Comparison of ENCODE assay signal across 22 cellular contexts in the genomic region with DNA sequence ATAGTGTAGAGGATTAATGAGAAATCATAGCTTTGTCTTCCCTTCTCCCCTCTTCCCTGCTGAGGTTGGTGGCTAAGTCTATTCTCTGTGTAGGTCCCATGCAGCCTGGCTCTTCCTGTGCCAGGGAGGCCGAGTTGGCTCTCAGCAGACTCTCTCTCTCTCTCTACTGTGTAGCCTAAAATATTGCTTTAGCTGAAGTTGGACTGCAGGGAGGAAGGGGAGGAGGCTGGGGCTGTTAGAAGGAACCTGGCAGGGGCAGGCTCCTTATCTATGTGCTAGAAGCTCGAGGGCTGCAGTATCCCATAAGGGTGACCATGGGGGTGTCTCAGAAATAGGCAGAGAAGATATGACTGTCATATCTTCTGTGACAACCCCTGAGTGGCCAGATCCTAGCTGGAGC.
DNase-seq lines count a peak whose midpoint lies in the region; ATAC-seq lines count a peak whose summit lies in the region.
"Had no signal": no experiment of that assay in that cellular context is flagged by ENCODE, and none has a peak within 500 bp of the region (broad histone marks: within the 10 kb centered on the region; RNA-seq: fewer than 3 reads in every experiment).

No MANE protein-coding gene starts in this region.

- H3K4me3 Mint-ChIP-seq in stimulated activated effector memory CD8-positive, alpha-beta T cell treated with anti-CD3 and anti-CD28 coated beads, Interleukin-12 subunit alpha, Interleukin-12 subunit beta, amount 100 ng/mL, for 72 hours: no peak overlapping the region
- H3K4me3 Mint-ChIP-seq: activated CD4-positive, alpha-beta T cell treated with anti-CD3 and anti-CD28 coated beads, Interleukin-2, amount 10 ng/mL, durations not matched to agents 7 days and 5 days; activated naive CD8-positive, alpha-beta T cell treated with anti-CD3 and anti-CD28 coated beads for 36 hours; type B pancreatic cell had no signal

- no peaks in the 10 kb centered on the region for H3K4me1 Mint-ChIP-seq in stimulated activated effector memory CD8-positive, alpha-beta T cell treated with anti-CD3 and anti-CD28 coated beads, Interleukin-12 subunit alpha, Interleukin-12 subunit beta, amount 100 ng/mL, for 72 hours
- H3K4me1 Mint-ChIP-seq: activated CD4-positive, alpha-beta T cell treated with anti-CD3 and anti-CD28 coated beads, Interleukin-2, amount 10 ng/mL, durations not matched to agents 7 days and 5 days; activated naive CD8-positive, alpha-beta T cell treated with anti-CD3 and anti-CD28 coated beads for 36 hours had no signal

- H3K9me3 Mint-ChIP-seq in stimulated activated effector memory CD8-positive, alpha-beta T cell treated with anti-CD3 and anti-CD28 coated beads, Interleukin-12 subunit alpha, Interleukin-12 subunit beta, amount 100 ng/mL, for 72 hours: no peaks in the 10 kb centered on the region
- H3K9me3 Mint-ChIP-seq: activated CD4-positive, alpha-beta T cell treated with anti-CD3 and anti-CD28 coated beads, Interleukin-2, amount 10 ng/mL, durations not matched to agents 7 days and 5 days; activated naive CD8-positive, alpha-beta T cell treated with anti-CD3 and anti-CD28 coated beads for 36 hours; type B pancreatic cell had no signal

- DNase-seq in activated effector memory CD4-positive, alpha-beta T cell treated with Interleukin-2 at 50 U/mL for 16 hours: no peak
- DNase-seq in activated CD8-positive, alpha-beta memory T cell treated with anti-CD3 and anti-CD28 coated beads for 24 hours: no peak
- no peak for DNase-seq in stimulated activated effector memory CD8-positive, alpha-beta T cell treated with anti-CD3 and anti-CD28 coated beads, Interleukin-12 subunit alpha, Interleukin-12 subunit beta, amount 100 ng/mL, for 72 hours (ENCODE audit: low spot score in 2 of 2)
- DNase-seq: activated CD4-positive, alpha-beta T cell treated with anti-CD3 and anti-CD28 coated beads, Interleukin-2, amount 10 ng/mL, durations not matched to agents 7 days and 5 days; activated naive CD8-positive, alpha-beta T cell treated with anti-CD3 and anti-CD28 coated beads for 36 hours; Caco-2; effector CD8-positive, alpha-beta T cell; foreskin keratinocyte; lower lobe of right lung; MG63; NCI-H1436 treated with DMSO at 0.1 percent for 48 hours; NCI-H2171; NCI-H526; RPMI8226; WERI-Rb-1 had no signal

- H3K36me3 Mint-ChIP-seq in stimulated activated effector memory CD8-positive, alpha-beta T cell treated with anti-CD3 and anti-CD28 coated beads, Interleukin-12 subunit alpha, Interleukin-12 subunit beta, amount 100 ng/mL, for 72 hours: no peaks in the 10 kb centered on the region
- H3K36me3 Mint-ChIP-seq: activated naive CD8-positive, alpha-beta T cell treated with anti-CD3 and anti-CD28 coated beads for 36 hours; type B pancreatic cell had no signal

- H3K27ac Mint-ChIP-seq in stimulated activated effector memory CD8-positive, alpha-beta T cell treated with anti-CD3 and anti-CD28 coated beads, Interleukin-12 subunit alpha, Interleukin-12 subunit beta, amount 100 ng/mL, for 72 hours: no peak overlapping the region
- H3K27ac Mint-ChIP-seq: activated CD4-positive, alpha-beta T cell treated with anti-CD3 and anti-CD28 coated beads, Interleukin-2, amount 10 ng/mL, durations not matched to agents 7 days and 5 days; activated naive CD8-positive, alpha-beta T cell treated with anti-CD3 and anti-CD28 coated beads for 36 hours; type B pancreatic cell had no signal

- ATAC-seq in GM18498 (IDR thresholded peaks at IDR 0.05; ENCODE audit: unreplicated experiment) (peak; percentile 21), GM19372 (IDR thresholded peaks at IDR 0.05; ENCODE audit: low read depth, unreplicated experiment) (peak; percentile 10), HG02678 (IDR thresholded peaks at IDR 0.05; ENCODE audit: unreplicated experiment) (peak; percentile 16), HG03520 (IDR thresholded peaks at IDR 0.05; ENCODE audit: unreplicated experiment) (peak; percentile 16), GM21515 (IDR thresholded peaks at IDR 0.05; ENCODE audit: unreplicated experiment) (no peak)
- no peak for ATAC-seq in stimulated activated effector memory CD8-positive, alpha-beta T cell treated with anti-CD3 and anti-CD28 coated beads, Interleukin-12 subunit alpha, Interleukin-12 subunit beta, amount 100 ng/mL, for 72 hours
- ATAC-seq: foreskin keratinocyte, lower lobe of right lung, sciatic nerve had no signal

Comparison
In these comparisons a context has a peak if more than half of its experiments do, and no peak if none do; other contexts are left out.
1. ATAC-seq: peak in GM18498 (single experiment), GM19372 (single experiment), HG02678 (single experiment) and HG03520 (single experiment); none in GM21515 (single experiment) and stimulated activated effector memory CD8-positive, alpha-beta T cell treated with anti-CD3 and anti-CD28 coated beads, Interleukin-12 subunit alpha, Interleukin-12 subunit beta, amount 100 ng/mL, for 72 hours (single experiment).